17 cellular contexts compared by ENCODE assay signal in the genomic region with DNA sequence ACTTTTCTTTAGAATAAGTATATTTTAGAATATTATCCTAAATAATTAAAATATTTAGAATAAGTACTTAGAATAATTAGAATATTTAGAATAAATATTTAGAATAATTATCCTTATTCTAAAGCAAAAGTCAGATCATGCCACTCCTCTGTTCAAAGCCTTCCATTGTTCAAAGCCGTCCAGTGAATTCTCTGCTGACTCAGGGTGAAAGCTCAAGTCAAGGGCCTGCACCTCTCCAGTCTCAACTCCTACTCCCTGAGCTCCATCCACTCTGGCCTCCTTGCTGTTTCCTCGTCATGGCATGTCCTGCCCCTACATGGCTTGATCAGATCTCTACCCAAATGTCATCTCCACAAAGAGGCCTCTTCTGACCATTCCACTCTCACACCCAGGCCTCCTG. TPM values are rescaled to one million over a fixed set of nuclear protein-coding genes. Genes with fewer than 3 reads are reported as not detected.
DNase-seq lines count a peak whose midpoint lies in the region; ATAC-seq and TF ChIP-seq lines count a peak whose summit lies in the region.
"Had no signal": no experiment of that assay in that cellular context is flagged by ENCODE, and none has a peak within 500 bp of the region (broad histone marks: within the 10 kb centered on the region; RNA-seq: fewer than 3 reads in every experiment).

No MANE protein-coding gene starts in this region.

- peaks cover 0 to 2% (median 0%) of the 10 kb centered on the region in 8 donors for H3K9me3 Mint-ChIP-seq in CD4-positive, alpha-beta memory T cell

- no peak for TF ChIP-seq POLR2A in breast epithelium (IDR thresholded peaks at IDR 0.05)
- no peak for TF ChIP-seq POLR2A in esophagus squamous epithelium (IDR thresholded peaks at IDR 0.05)

- H3K4me3 Mint-ChIP-seq in CD4-positive, alpha-beta memory T cell = no peak overlapping the region

- H3K4me3 ChIP-seq in breast epithelium (no peak overlapping the region), mammary epithelial cell (replicated peaks in 1 of 3; ENCODE audit: insufficient read depth in 1 of 3, low read depth in 2 of 3, low read length in 3 of 3) (no peak overlapping the region), esophagus squamous epithelium (no peak overlapping the region)
- no peak overlapping the region for H3K4me3 ChIP-seq in CD4-positive, alpha-beta memory T cell (ENCODE audit: low read length in 2 of 2)
- H3K4me3 ChIP-seq: BLaER1 treated with 17β-estradiol and CSF1 and Interleukin-3, amounts not matched to agents 10 nM and 100 nM had no signal

- no peaks in the 10 kb centered on the region for H4K20me1 ChIP-seq in mammary epithelial cell (ENCODE audit: insufficient read depth, low read length)
- H4K20me1 ChIP-seq: BLaER1 treated with 17β-estradiol and CSF1 and Interleukin-3, amounts not matched to agents 10 nM and 100 nM had no signal

- H3K36me3 ChIP-seq in breast epithelium = no peaks in the 10 kb centered on the region
- H3K36me3 ChIP-seq in mammary epithelial cell (ENCODE audit: insufficient read depth, low read length) = no peaks in the 10 kb centered on the region
- no peaks in the 10 kb centered on the region for H3K36me3 ChIP-seq in esophagus squamous epithelium
- H3K36me3 ChIP-seq in CD4-positive, alpha-beta memory T cell (ENCODE audit: insufficient read depth, low read length) = no peaks in the 10 kb centered on the region
- H3K36me3 ChIP-seq: BLaER1 treated with 17β-estradiol and CSF1 and Interleukin-3, amounts not matched to agents 10 nM and 100 nM had no signal

- peak overlapping the region; percentile 91 to 96 for H3K27ac ChIP-seq in breast epithelium
- H3K27ac ChIP-seq in mammary epithelial cell (ENCODE audit: insufficient read depth, low read depth, low read length) = no peak overlapping the region
- H3K27ac ChIP-seq in esophagus squamous epithelium = peak overlapping the region in 3 of 4 donors; percentile 5 to 78 (median 28)
- H3K27ac ChIP-seq in CD4-positive, alpha-beta memory T cell (ENCODE audit: low read depth, low read length) = no peak overlapping the region
- H3K27ac ChIP-seq: BLaER1 treated with 17β-estradiol and CSF1 and Interleukin-3, amounts not matched to agents 10 nM and 100 nM had no signal

- no peak for DNase-seq in breast epithelium (ENCODE audit: low spot score in 2 of 2)
- no peak for DNase-seq in mammary epithelial cell
- DNase-seq in esophagus squamous epithelium (lab: John Stamatoyannopoulos, UW) = no peak
- DNase-seq in pons (ENCODE audit: low spot score) = peak; percentile 78
- DNase-seq in CD4-positive, alpha-beta memory T cell = no peak
- no peak for DNase-seq in HUDEP-2 (lab: John Stamatoyannopoulos, UW; ENCODE audit: unreplicated experiment in 76 of 76)
- DNase-seq: GDM1, HCEC 1CT, KBM-7, NCI-H1436 treated with DMSO at 0.1 percent for 48 hours, NCI-H2107, NCI-H748 treated with DMSO at 0.1 percent for 48 hours, Right ventricle myocardium superior had no signal

- ATAC-seq in GM18867 (IDR thresholded peaks at IDR 0.05; ENCODE audit: unreplicated experiment) = no peak
- ATAC-seq in HG02610 (IDR thresholded peaks at IDR 0.05; ENCODE audit: unreplicated experiment) = no peak
- ATAC-seq: SK-N-SH treated with all-trans-retinoic acid at 6 μM for 48 hours had no signal

- H2AFZ ChIP-seq in mammary epithelial cell (ENCODE audit: low read depth, low read length) = no peak overlapping the region

- no peaks in the 10 kb centered on the region for H3K79me2 ChIP-seq in mammary epithelial cell (ENCODE audit: insufficient read depth, low read length)

- POLR2A ChIA-PET in CD4-positive, alpha-beta memory T cell (lab: Charles Lee; ENCODE audit: partially characterized antibody) = no interaction called here

- dilution Hi-C loops in mammary epithelial cell (cut with HindIII; ENCODE audit: low sequenced_read_pairs) = loop anchor here (5.0 kb wide), 1 partner anchor 37 kb away; no protein-coding TSS in a partner anchor

- peaks cover 0 to 1% of the 10 kb centered on the region in 2 donors for H3K36me3 Mint-ChIP-seq in CD4-positive, alpha-beta memory T cell

- H3K4me2 ChIP-seq in mammary epithelial cell (ENCODE audit: insufficient read depth, low read depth, low read length) = no peak overlapping the region
- H3K4me2 ChIP-seq: BLaER1 treated with 17β-estradiol and CSF1 and Interleukin-3, amounts not matched to agents 10 nM and 100 nM had no signal

- H3K9me3 ChIP-seq in breast epithelium (no peaks in the 10 kb centered on the region), mammary epithelial cell (replicated peaks; ENCODE audit: insufficient read depth, low read length) (no peaks in the 10 kb centered on the region), esophagus squamous epithelium (no peaks in the 10 kb centered on the region)
- H3K9me3 ChIP-seq in CD4-positive, alpha-beta memory T cell (ENCODE audit: control insufficient read depth in 1 of 2, low read length in 2 of 2) = no peaks in the 10 kb centered on the region
- H3K9me3 ChIP-seq: BLaER1 treated with 17β-estradiol and CSF1 and Interleukin-3, amounts not matched to agents 10 nM and 100 nM had no signal

- no peaks in the 10 kb centered on the region for H3K27me3 Mint-ChIP-seq in CD4-positive, alpha-beta memory T cell

- TF ChIP-seq CTCF in breast epithelium (IDR thresholded peaks at IDR 0.05) (no peak), mammary epithelial cell (conservative IDR thresholded peaks at IDR 0.05 in 1 of 2, IDR thresholded peaks at IDR 0.05 in 1 of 2; ENCODE audit: extremely low read depth in 1 of 2, insufficient read depth in 1 of 2, low read depth in 1 of 2, low read length in 2 of 2) (no peak), esophagus squamous epithelium (IDR thresholded peaks at IDR 0.05) (no peak)

- H3K9ac ChIP-seq in mammary epithelial cell (ENCODE audit: insufficient read depth, low read length) = no peak overlapping the region
- H3K9ac ChIP-seq: BLaER1 treated with 17β-estradiol and CSF1 and Interleukin-3, amounts not matched to agents 10 nM and 100 nM had no signal

- no peaks in the 10 kb centered on the region for H3K27me3 ChIP-seq in breast epithelium
- H3K27me3 ChIP-seq in mammary epithelial cell (ENCODE audit: insufficient read depth, low read length) = no peaks in the 10 kb centered on the region
- H3K27me3 ChIP-seq in esophagus squamous epithelium = no peaks in the 10 kb centered on the region
- no peaks in the 10 kb centered on the region for H3K27me3 ChIP-seq in CD4-positive, alpha-beta memory T cell (ENCODE audit: insufficient read depth, low read length)
- H3K27me3 ChIP-seq: BLaER1 treated with 17β-estradiol and CSF1 and Interleukin-3, amounts not matched to agents 10 nM and 100 nM had no signal

- H3K4me1 ChIP-seq in breast epithelium (peaks cover 2 to 40% of the 10 kb centered on the region in 2 donors), mammary epithelial cell (ENCODE audit: insufficient read depth, low read length) (peaks cover 16% of the 10 kb centered on the region), esophagus squamous epithelium (peaks cover 10 to 86% (median 22%) of the 10 kb centered on the region in 3 donors)
- peaks cover 21% of the 10 kb centered on the region for H3K4me1 ChIP-seq in CD4-positive, alpha-beta memory T cell (ENCODE audit: insufficient read depth, low read length)

- intact Hi-C loops in breast epithelium (cut with DNase I; ENCODE audit: low total_unique reads) = no loop called here
- intact Hi-C loops in mammary epithelial cell (cut with micrococcal nuclease) = no loop called here
- intact Hi-C loops in esophagus squamous epithelium (cut with DNase I) = no loop called here
- intact Hi-C loops in CD4-positive, alpha-beta memory T cell (cut with micrococcal nuclease) = no loop called here

- peaks cover 16 to 30% (median 20%) of the 10 kb centered on the region in 4 donors for H3K4me1 Mint-ChIP-seq in CD4-positive, alpha-beta memory T cell

- WGBS in mammary epithelial cell (ENCODE audit: low coverage, missing lambda C conversion rate) = 50% methylated on average over 2 of the region's 2 CpGs
- 74 to 84% methylated on average over 2 of the region's 2 CpGs for WGBS in esophagus squamous epithelium, 2 donors

- CTCF ChIA-PET in mammary epithelial cell (lab: Charles Lee; ENCODE audit: low non-redundant PET) = no interaction called here
- CTCF ChIA-PET in CD4-positive, alpha-beta memory T cell (lab: Charles Lee; ENCODE audit: partially characterized antibody) = interaction anchor here (1.5 kb wide), 1 partner anchor 8 kb away, joined by 3 read pairs; no protein-coding TSS in a partner anchor

- H3K27ac Mint-ChIP-seq in CD4-positive, alpha-beta memory T cell = peak overlapping the region in 1 of 7 donors; percentile 49

- in situ Hi-C loops in mammary epithelial cell (cut with MboI; ENCODE audit: low sequenced_read_pairs in 2 of 2) = no loop called here

- no TSS peak for BruUV-seq in mammary epithelial cell (replicated peaks; lab: Mats Ljungman, UMichigan)

RNA-seq across cellular contexts. Expression of a gene that starts 30.0 kb away (rescaled TPM):
- total RNA-seq in breast epithelium = 10 to 100 TPM in 2 of 3 donors, 1 to 10 TPM in 1; 9.8 to 54.6 (median 36.7) TPM
- total RNA-seq in mammary epithelial cell = 1 to 10 TPM; 5.8 to 5.9 TPM
- polyA plus RNA-seq in mammary epithelial cell = 4.5 TPM
- polyA minus RNA-seq in mammary epithelial cell = 7.5 TPM
- 100 to 1,000 TPM in 1 of 4 donors, 10 to 100 TPM in 3; 49.8 to 129 (median 59.3) TPM for total RNA-seq in esophagus squamous epithelium
- 1 to 10 TPM; 7.7 to 8.3 TPM for total RNA-seq in CD4-positive, alpha-beta memory T cell
- polyA plus RNA-seq in CD4-positive, alpha-beta memory T cell = 1 to 10 TPM; 1.6 to 4.3 TPM

Comparison
In these comparisons a context has a peak if more than half of its experiments do, and no peak if none do; other contexts are left out.
1. H3K27ac ChIP-seq: peak in breast epithelium (2 of 2) and esophagus squamous epithelium (3 of 4); none in mammary epithelial cell (single experiment) and CD4-positive, alpha-beta memory T cell (single experiment).